ENCODE assay signal across 18 cellular contexts in genomic region chr6:36946526-36946925, GRCh38. TPM values are rescaled to one million over a fixed set of nuclear protein-coding genes. Genes with fewer than 3 reads are reported as not detected.
"Had no signal": no experiment of that assay in that cellular context is flagged by ENCODE, and none has a peak within 500 bp of the region (broad histone marks: within the 10 kb centered on the region; RNA-seq: fewer than 3 reads in every experiment).

No MANE protein-coding gene starts in this region.

- ATAC-seq: heart left ventricle, left lung, T-cell had no signal

- H3K4me3 Mint-ChIP-seq: activated naive CD4-positive, alpha-beta T cell treated with anti-CD3 and anti-CD28 coated beads, Interleukin-2, amount 50 U/mL, for 24 hours; activated T-cell treated with anti-CD3 and anti-CD28 coated beads, Interleukin-2, amount 50 U/mL, for 24 hours; memory B cell; nephron had no signal

- H3K36me3 ChIP-seq: brain microvascular endothelial cell, heart left ventricle, left lung, sigmoid colon, tibial nerve had no signal

- H3K27me3 Mint-ChIP-seq: activated naive CD4-positive, alpha-beta T cell treated with anti-CD3 and anti-CD28 coated beads, Interleukin-2, amount 50 U/mL, for 24 hours; activated T-cell treated with anti-CD3 and anti-CD28 coated beads, Interleukin-2, amount 50 U/mL, for 24 hours; memory B cell had no signal

- H3K4me3 ChIP-seq: heart left ventricle, left lung, sigmoid colon, tibial nerve had no signal

- DNase-seq: activated CD4-positive, alpha-beta T cell treated with anti-CD3 and anti-CD28 coated beads, Interleukin-2, amount 50 U/mL, for 1 hour; activated effector memory CD4-positive, alpha-beta T cell treated with Interleukin-2 at 50 U/mL for 16 hours; activated T-cell treated with anti-CD3 and anti-CD28 coated beads, Interleukin-2, amount 50 U/mL, for 24 hours; brain microvascular endothelial cell; heart left ventricle; islet precursor cell; left lung; sigmoid colon; stimulated activated CD4-positive, alpha-beta T cell treated with anti-CD3 and anti-CD28 coated beads, Interleukin-2, amount 100 ng/mL, for 48 hours; stimulated activated CD8-positive, alpha-beta memory T cell treated with anti-CD3 and anti-CD28 coated beads, Interleukin-4, amount 100 ng/mL, for 48 hours; T-cell had no signal

- H3K27ac Mint-ChIP-seq: activated naive CD4-positive, alpha-beta T cell treated with anti-CD3 and anti-CD28 coated beads, Interleukin-2, amount 50 U/mL, for 24 hours; activated T-cell treated with anti-CD3 and anti-CD28 coated beads, Interleukin-2, amount 50 U/mL, for 24 hours; memory B cell; nephron had no signal

- H3K36me3 Mint-ChIP-seq: activated naive CD4-positive, alpha-beta T cell treated with anti-CD3 and anti-CD28 coated beads, Interleukin-2, amount 50 U/mL, for 24 hours; memory B cell; T-cell had no signal

- H3K27ac ChIP-seq: brain microvascular endothelial cell, heart left ventricle, left lung, sigmoid colon, tibial nerve had no signal

- H3K27me3 ChIP-seq: brain microvascular endothelial cell, heart left ventricle, left lung, sigmoid colon, tibial nerve had no signal

- H3K4me1 ChIP-seq: heart left ventricle, left lung, sigmoid colon, tibial nerve had no signal

- H3K4me1 Mint-ChIP-seq: nephron had no signal

- H3K9me3 Mint-ChIP-seq: activated naive CD4-positive, alpha-beta T cell treated with anti-CD3 and anti-CD28 coated beads, Interleukin-2, amount 50 U/mL, for 24 hours; activated T-cell treated with anti-CD3 and anti-CD28 coated beads, Interleukin-2, amount 50 U/mL, for 24 hours; memory B cell; T-cell had no signal

- H3K9me3 ChIP-seq: heart left ventricle, left lung, sigmoid colon, tibial nerve had no signal

RNA-seq across cellular contexts. Expression of gene PI16, which starts 8.0 kb away (rescaled TPM):
- total RNA-seq: chondrocyte, fibroblast of lung had no signal

RNA-seq across cellular contexts. Expression of gene FGD2, which starts 58.9 kb away (rescaled TPM):
- total RNA-seq: chondrocyte, fibroblast of lung, pulmonary artery endothelial cell had no signal
- polyA plus RNA-seq: fibroblast of lung had no signal
